In the genomic region with DNA sequence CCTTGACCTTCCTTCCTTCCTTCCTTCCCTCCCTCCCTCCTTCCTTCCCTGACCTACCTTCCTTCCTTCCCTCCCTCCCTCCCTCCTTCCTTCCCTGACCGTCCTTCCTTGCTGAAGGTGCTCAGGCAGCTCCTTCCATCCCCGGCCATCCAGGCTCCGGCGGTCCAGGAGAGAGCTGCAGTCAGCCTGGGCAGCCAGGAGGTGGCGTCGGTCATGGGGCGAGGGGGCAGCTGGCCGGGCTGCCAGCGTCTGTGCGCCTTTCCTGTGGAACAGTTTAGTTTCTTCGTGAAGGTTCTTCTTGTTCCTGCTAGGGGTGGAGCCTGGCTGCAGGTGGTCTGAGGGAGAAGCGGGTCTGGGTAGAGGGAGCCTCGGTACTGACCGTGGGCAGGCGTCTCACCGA, we compare ENCODE assay signal across 9 cellular contexts. TPM values are rescaled to one million over a fixed set of nuclear protein-coding genes. Genes with fewer than 3 reads are reported as not detected.
DNase-seq lines count a peak whose midpoint lies in the region; ATAC-seq and TF ChIP-seq lines count a peak whose summit lies in the region.
"Had no signal": no experiment of that assay in that cellular context is flagged by ENCODE, and none has a peak within 500 bp of the region (broad histone marks: within the 10 kb centered on the region; RNA-seq: fewer than 3 reads in every experiment).

No MANE protein-coding gene starts in this region.

- H3K36me3 Mint-ChIP-seq in effector memory CD8-positive, alpha-beta T cell (ENCODE audit: insufficient read depth), result peaks cover 3% of the 10 kb centered on the region

- POLR2A ChIA-PET in A673 (lab: Charles Lee; ENCODE audit: low non-redundant PET), result no interaction called here

- intact Hi-C loops in A673 (cut with micrococcal nuclease; ENCODE audit: unreplicated experiment), result no loop called here

- H3K4me1 Mint-ChIP-seq in effector memory CD8-positive, alpha-beta T cell (ENCODE audit: low read depth in 2 of 2), result peaks cover 7 to 9% of the 10 kb centered on the region in 2 donors

- no peak overlapping the region for H3K27ac Mint-ChIP-seq in effector memory CD8-positive, alpha-beta T cell

- H3K36me3 ChIP-seq in A673 (ENCODE audit: insufficient read depth, low read length, poor library complexity, severe bottlenecking) (no peaks in the 10 kb centered on the region), RWPE2 (ENCODE audit: low read depth) (no peaks in the 10 kb centered on the region)

- peaks cover 24% of the 10 kb centered on the region for H3K27me3 ChIP-seq in A673 (replicated peaks; ENCODE audit: insufficient read depth, low read depth, low read length, poor library complexity)
- H3K27me3 ChIP-seq in RWPE2 (ENCODE audit: insufficient read depth, poor library complexity, severe bottlenecking), result peaks cover 8% of the 10 kb centered on the region

- H3K9me3 ChIP-seq in A673 (ENCODE audit: low read depth, low read length, poor library complexity, severe bottlenecking), result no peaks in the 10 kb centered on the region
- no peaks in the 10 kb centered on the region for H3K9me3 ChIP-seq in RWPE2 (ENCODE audit: severe bottlenecking)

- H3K4me3 ChIP-seq in A673 (ENCODE audit: low read depth, low read length, poor library complexity, severe bottlenecking) (no peak overlapping the region), RWPE2 (ENCODE audit: severe bottlenecking) (no peak overlapping the region)

- no peaks in the 10 kb centered on the region for H3K4me1 ChIP-seq in A673 (ENCODE audit: insufficient read depth, low read length, poor library complexity, severe bottlenecking)
- H3K4me1 ChIP-seq in RWPE2 (ENCODE audit: insufficient read depth, poor library complexity, severe bottlenecking), result no peaks in the 10 kb centered on the region

- ATAC-seq in RWPE2 (ENCODE audit: low read depth) (0 out of 3 replicates have a peak, but pooled peaks have one; percentile 55), omental fat pad (ENCODE audit: low FRiP score) (no peak)
- ATAC-seq in effector memory CD8-positive, alpha-beta T cell (replicated peaks), result no peak

- H3K9me3 Mint-ChIP-seq in effector memory CD8-positive, alpha-beta T cell, result no peaks in the 10 kb centered on the region

- no peak overlapping the region for H3K4me3 Mint-ChIP-seq in effector memory CD8-positive, alpha-beta T cell

- CTCF ChIA-PET in A673 (lab: Charles Lee), result no interaction called here

- BruUV-seq in A673 (replicated peaks; lab: Mats Ljungman, UMichigan), result no TSS peak

- TF ChIP-seq CTCF in A673 (conservative IDR thresholded peaks at IDR 0.05; ENCODE audit: low read depth, low read length) (peak; percentile 53), RWPE2 (IDR thresholded peaks at IDR 0.05; ENCODE audit: poor library complexity, severe bottlenecking) (no peak), omental fat pad (IDR thresholded peaks at IDR 0.05) (no peak)

- H3K27ac ChIP-seq in A673 (ENCODE audit: low read depth, low read length, poor library complexity, severe bottlenecking) (no peak overlapping the region), RWPE2 (ENCODE audit: poor library complexity, severe bottlenecking) (no peak overlapping the region)

- H3K27me3 Mint-ChIP-seq in effector memory CD8-positive, alpha-beta T cell, result no peaks in the 10 kb centered on the region

- peak; percentile 45 for DNase-seq in A673 (ENCODE audit: low spot score)
- peak; percentile 26 for DNase-seq in ELR (ENCODE audit: low read depth)
- DNase-seq in RWPE2 (ENCODE audit: low spot score), result no peak
- DNase-seq in iPS-NIHi11 (ENCODE audit: low spot score), result peak; percentile 98
- no peak for DNase-seq in DMS153 (lab: John Stamatoyannopoulos, UW)
- DNase-seq in effector memory CD8-positive, alpha-beta T cell, result no peak
- no peak for DNase-seq in omental fat pad (ENCODE audit: low spot score)
- no peak for DNase-seq in mucosa of gallbladder (ENCODE audit: low spot score)

RNA-seq across cellular contexts. Expression of gene GPR35, which starts 15.7 kb away (rescaled TPM):
- total RNA-seq in A673 (2021) (2.7 and 2.9 TPM in 2 replicates), omental fat pad (1 to 10 TPM; 1.3 to 2.4 (median 1.9) TPM), mucosa of gallbladder (71.2 TPM)

RNA-seq across cellular contexts. Expression of gene AQP12B, which starts 41.7 kb away (rescaled TPM):
- total RNA-seq in A673 (2021), result not detected in 2 replicates
- total RNA-seq in omental fat pad, result not detected
- total RNA-seq in mucosa of gallbladder, result not detected
- total RNA-seq: frontal cortex had no signal

RNA-seq across cellular contexts. Expression of gene AQP12A, which starts 50.7 kb away (rescaled TPM):
- total RNA-seq in A673 (2021) (not detected in 2 replicates), omental fat pad (not detected), mucosa of gallbladder (not detected)
- total RNA-seq: frontal cortex had no signal

RNA-seq across cellular contexts. Expression of gene CAPN10, which starts 54.4 kb away (rescaled TPM):
- total RNA-seq in A673 (2021) (43.4 and 43.5 TPM in 2 replicates), omental fat pad (10 to 100 TPM; 11.6 to 22.6 (median 17.7) TPM), mucosa of gallbladder (56.1 TPM)

Comparison
In these comparisons a context has a peak if more than half of its experiments do, and no peak if none do; other contexts are left out.
1. DNase-seq: peak in A673 (single experiment), ELR (single experiment) and iPS-NIHi11 (single experiment); none in RWPE2 (single experiment), DMS153 (single experiment), effector memory CD8-positive, alpha-beta T cell (0 of 3), omental fat pad (single experiment) and mucosa of gallbladder (single experiment).
2. RNA of gene GPR35, which starts 15.7 kb away (total RNA-seq): 71.2 TPM in mucosa of gallbladder (single experiment); 2.7 to 2.9 TPM in A673 and 1.3 to 2.4 TPM in omental fat pad; every median in the first group is over 10 times any median in the second.